In genomic region chr14:69580009-69580577, GRCh38 we compare ENCODE assay signal across 1 cellular context.
TF ChIP-seq lines count a peak whose summit lies in the region.

No MANE protein-coding gene starts in this region.

TF ChIP-seq in HepG2, 621 proteins besides CTCF, POLR2A, EP300 and RAD21 (continued from another document and continues in another):
- TF ChIP-seq ZFY (CRISPR knock-in tag; IDR thresholded peaks at IDR 0.05) = no peak; the same call in 1 of the 2 replicates
- TF ChIP-seq ZNF746 (CRISPR knock-in tag; IDR thresholded peaks at IDR 0.05) = no peak
- peak; percentile 18; the same call in 1 of the 2 replicates for TF ChIP-seq PBX2 (CRISPR knock-in tag; IDR thresholded peaks at IDR 0.05)
- TF ChIP-seq ZNF530 (CRISPR knock-in tag; IDR thresholded peaks at IDR 0.05; ENCODE audit: low read depth) = no peak
- peak; percentile 88 for TF ChIP-seq HNF4A (CRISPR knock-in tag; IDR thresholded peaks at IDR 0.05)
- TF ChIP-seq, protein P1, sequence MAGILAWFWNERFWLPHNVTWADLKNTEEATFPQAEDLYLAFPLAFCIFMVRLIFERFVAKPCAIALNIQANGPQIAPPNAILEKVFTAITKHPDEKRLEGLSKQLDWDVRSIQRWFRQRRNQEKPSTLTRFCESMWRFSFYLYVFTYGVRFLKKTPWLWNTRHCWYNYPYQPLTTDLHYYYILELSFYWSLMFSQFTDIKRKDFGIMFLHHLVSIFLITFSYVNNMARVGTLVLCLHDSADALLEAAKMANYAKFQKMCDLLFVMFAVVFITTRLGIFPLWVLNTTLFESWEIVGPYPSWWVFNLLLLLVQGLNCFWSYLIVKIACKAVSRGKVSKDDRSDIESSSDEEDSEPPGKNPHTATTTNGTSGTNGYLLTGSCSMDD (CRISPR knock-in tag; IDR thresholded peaks at IDR 0.05) = no peak
- TF ChIP-seq, protein P2, sequence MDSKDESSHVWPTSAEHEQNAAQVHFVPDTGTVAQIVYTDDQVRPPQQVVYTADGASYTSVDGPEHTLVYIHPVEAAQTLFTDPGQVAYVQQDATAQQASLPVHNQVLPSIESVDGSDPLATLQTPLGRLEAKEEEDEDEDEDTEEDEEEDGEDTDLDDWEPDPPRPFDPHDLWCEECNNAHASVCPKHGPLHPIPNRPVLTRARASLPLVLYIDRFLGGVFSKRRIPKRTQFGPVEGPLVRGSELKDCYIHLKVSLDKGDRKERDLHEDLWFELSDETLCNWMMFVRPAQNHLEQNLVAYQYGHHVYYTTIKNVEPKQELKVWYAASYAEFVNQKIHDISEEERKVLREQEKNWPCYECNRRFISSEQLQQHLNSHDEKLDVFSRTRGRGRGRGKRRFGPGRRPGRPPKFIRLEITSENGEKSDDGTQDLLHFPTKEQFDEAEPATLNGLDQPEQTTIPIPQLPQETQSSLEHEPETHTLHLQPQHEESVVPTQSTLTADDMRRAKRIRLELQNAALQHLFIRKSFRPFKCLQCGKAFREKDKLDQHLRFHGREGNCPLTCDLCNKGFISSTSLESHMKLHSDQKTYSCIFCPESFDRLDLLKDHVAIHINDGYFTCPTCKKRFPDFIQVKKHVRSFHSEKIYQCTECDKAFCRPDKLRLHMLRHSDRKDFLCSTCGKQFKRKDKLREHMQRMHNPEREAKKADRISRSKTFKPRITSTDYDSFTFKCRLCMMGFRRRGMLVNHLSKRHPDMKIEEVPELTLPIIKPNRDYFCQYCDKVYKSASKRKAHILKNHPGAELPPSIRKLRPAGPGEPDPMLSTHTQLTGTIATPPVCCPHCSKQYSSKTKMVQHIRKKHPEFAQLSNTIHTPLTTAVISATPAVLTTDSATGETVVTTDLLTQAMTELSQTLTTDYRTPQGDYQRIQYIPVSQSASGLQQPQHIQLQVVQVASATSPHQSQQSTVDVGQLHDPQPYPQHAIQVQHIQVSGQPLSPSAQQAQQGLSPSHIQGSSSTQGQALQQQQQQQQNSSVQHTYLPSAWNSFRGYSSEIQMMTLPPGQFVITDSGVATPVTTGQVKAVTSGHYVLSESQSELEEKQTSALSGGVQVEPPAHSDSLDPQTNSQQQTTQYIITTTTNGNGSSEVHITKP (CRISPR knock-in tag; IDR thresholded peaks at IDR 0.05; ENCODE audit: low read depth) = 0 out of 2 replicates have a peak, but pooled peaks have one; percentile 45
- TF ChIP-seq ZNF235 (CRISPR knock-in tag; IDR thresholded peaks at IDR 0.05; ENCODE audit: borderline replicate concordance) = no peak
- TF ChIP-seq SP4 (CRISPR knock-in tag; IDR thresholded peaks at IDR 0.05) = no peak
- TF ChIP-seq BATF2 (CRISPR knock-in tag; IDR thresholded peaks at IDR 0.05) = no peak
- peak; percentile 85 for TF ChIP-seq SKI (IDR thresholded peaks at IDR 0.05; ENCODE audit: partially characterized antibody)
- TF ChIP-seq, protein P3, sequence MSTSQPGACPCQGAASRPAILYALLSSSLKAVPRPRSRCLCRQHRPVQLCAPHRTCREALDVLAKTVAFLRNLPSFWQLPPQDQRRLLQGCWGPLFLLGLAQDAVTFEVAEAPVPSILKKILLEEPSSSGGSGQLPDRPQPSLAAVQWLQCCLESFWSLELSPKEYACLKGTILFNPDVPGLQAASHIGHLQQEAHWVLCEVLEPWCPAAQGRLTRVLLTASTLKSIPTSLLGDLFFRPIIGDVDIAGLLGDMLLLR (CRISPR knock-in tag; IDR thresholded peaks at IDR 0.05) = no peak
- TF ChIP-seq CSRNP2 (CRISPR knock-in tag; conservative IDR thresholded peaks at IDR 0.05; ENCODE audit: low read depth) = no peak
- TF ChIP-seq, protein P4, sequence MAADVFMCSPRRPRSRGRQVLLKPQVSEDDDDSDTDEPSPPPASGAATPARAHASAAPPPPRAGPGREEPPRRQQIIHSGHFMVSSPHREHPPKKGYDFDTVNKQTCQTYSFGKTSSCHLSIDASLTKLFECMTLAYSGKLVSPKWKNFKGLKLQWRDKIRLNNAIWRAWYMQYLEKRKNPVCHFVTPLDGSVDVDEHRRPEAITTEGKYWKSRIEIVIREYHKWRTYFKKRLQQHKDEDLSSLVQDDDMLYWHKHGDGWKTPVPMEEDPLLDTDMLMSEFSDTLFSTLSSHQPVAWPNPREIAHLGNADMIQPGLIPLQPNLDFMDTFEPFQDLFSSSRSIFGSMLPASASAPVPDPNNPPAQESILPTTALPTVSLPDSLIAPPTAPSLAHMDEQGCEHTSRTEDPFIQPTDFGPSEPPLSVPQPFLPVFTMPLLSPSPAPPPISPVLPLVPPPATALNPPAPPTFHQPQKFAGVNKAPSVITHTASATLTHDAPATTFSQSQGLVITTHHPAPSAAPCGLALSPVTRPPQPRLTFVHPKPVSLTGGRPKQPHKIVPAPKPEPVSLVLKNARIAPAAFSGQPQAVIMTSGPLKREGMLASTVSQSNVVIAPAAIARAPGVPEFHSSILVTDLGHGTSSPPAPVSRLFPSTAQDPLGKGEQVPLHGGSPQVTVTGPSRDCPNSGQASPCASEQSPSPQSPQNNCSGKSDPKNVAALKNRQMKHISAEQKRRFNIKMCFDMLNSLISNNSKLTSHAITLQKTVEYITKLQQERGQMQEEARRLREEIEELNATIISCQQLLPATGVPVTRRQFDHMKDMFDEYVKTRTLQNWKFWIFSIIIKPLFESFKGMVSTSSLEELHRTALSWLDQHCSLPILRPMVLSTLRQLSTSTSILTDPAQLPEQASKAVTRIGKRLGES (CRISPR knock-in tag; IDR thresholded peaks at IDR 0.05; ENCODE audit: borderline replicate concordance) = no peak
- no peak for TF ChIP-seq SRF (IDR thresholded peaks at IDR 0.05; ENCODE audit: low read depth, low read length)
- TF ChIP-seq ZNF549 (CRISPR knock-in tag; IDR thresholded peaks at IDR 0.05) = no peak
- TF ChIP-seq, protein P5, sequence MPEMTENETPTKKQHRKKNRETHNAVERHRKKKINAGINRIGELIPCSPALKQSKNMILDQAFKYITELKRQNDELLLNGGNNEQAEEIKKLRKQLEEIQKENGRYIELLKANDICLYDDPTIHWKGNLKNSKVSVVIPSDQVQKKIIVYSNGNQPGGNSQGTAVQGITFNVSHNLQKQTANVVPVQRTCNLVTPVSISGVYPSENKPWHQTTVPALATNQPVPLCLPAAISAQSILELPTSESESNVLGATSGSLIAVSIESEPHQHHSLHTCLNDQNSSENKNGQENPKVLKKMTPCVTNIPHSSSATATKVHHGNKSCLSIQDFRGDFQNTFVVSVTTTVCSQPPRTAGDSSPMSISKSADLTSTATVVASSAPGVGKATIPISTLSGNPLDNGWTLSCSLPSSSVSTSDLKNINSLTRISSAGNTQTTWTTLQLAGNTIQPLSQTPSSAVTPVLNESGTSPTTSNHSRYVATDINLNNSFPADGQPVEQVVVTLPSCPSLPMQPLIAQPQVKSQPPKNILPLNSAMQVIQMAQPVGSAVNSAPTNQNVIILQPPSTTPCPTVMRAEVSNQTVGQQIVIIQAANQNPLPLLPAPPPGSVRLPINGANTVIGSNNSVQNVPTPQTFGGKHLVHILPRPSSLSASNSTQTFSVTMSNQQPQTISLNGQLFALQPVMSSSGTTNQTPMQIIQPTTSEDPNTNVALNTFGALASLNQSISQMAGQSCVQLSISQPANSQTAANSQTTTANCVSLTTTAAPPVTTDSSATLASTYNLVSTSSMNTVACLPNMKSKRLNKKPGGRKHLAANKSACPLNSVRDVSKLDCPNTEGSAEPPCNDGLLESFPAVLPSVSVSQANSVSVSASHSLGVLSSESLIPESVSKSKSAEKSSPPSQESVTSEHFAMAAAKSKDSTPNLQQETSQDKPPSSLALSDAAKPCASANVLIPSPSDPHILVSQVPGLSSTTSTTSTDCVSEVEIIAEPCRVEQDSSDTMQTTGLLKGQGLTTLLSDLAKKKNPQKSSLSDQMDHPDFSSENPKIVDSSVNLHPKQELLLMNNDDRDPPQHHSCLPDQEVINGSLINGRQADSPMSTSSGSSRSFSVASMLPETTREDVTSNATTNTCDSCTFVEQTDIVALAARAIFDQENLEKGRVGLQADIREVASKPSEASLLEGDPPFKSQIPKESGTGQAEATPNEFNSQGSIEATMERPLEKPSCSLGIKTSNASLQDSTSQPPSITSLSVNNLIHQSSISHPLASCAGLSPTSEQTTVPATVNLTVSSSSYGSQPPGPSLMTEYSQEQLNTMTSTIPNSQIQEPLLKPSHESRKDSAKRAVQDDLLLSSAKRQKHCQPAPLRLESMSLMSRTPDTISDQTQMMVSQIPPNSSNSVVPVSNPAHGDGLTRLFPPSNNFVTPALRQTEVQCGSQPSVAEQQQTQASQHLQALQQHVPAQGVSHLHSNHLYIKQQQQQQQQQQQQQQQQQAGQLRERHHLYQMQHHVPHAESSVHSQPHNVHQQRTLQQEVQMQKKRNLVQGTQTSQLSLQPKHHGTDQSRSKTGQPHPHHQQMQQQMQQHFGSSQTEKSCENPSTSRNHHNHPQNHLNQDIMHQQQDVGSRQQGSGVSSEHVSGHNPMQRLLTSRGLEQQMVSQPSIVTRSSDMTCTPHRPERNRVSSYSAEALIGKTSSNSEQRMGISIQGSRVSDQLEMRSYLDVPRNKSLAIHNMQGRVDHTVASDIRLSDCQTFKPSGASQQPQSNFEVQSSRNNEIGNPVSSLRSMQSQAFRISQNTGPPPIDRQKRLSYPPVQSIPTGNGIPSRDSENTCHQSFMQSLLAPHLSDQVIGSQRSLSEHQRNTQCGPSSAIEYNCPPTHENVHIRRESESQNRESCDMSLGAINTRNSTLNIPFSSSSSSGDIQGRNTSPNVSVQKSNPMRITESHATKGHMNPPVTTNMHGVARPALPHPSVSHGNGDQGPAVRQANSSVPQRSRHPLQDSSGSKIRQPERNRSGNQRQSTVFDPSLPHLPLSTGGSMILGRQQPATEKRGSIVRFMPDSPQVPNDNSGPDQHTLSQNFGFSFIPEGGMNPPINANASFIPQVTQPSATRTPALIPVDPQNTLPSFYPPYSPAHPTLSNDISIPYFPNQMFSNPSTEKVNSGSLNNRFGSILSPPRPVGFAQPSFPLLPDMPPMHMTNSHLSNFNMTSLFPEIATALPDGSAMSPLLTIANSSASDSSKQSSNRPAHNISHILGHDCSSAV (CRISPR knock-in tag; IDR thresholded peaks at IDR 0.05; ENCODE audit: borderline replicate concordance) = no peak
- no peak for TF ChIP-seq ZNF180 (CRISPR knock-in tag; IDR thresholded peaks at IDR 0.05; ENCODE audit: borderline replicate concordance, low read depth)
- peak; percentile 42; the same call in 1 of the 2 replicates for TF ChIP-seq FOXJ3 (CRISPR knock-in tag; IDR thresholded peaks at IDR 0.05; ENCODE audit: borderline replicate concordance)
- TF ChIP-seq ZNF263 (CRISPR knock-in tag; IDR thresholded peaks at IDR 0.05) = no peak
- TF ChIP-seq ZFP36L1 (CRISPR knock-in tag; IDR thresholded peaks at IDR 0.05) = no peak
- no peak for TF ChIP-seq MEF2D (CRISPR knock-in tag; IDR thresholded peaks at IDR 0.05)
- no peak for TF ChIP-seq ZNF790 (CRISPR knock-in tag; IDR thresholded peaks at IDR 0.05; ENCODE audit: borderline replicate concordance)
- TF ChIP-seq ZBTB20 (CRISPR knock-in tag; IDR thresholded peaks at IDR 0.05; ENCODE audit: borderline replicate concordance, low read depth) = 0 out of 2 replicates have a peak, but pooled peaks have one; percentile 34
- TF ChIP-seq MAFF (IDR thresholded peaks at IDR 0.05; ENCODE audit: low read depth, low read length) = peak; percentile 40
- no peak for TF ChIP-seq ZNF619 (CRISPR knock-in tag; IDR thresholded peaks at IDR 0.05)
- TF ChIP-seq HNRNPH1 (optimal IDR thresholded peaks at IDR 0.05; ENCODE audit: low read depth, low read length) = no peak
- TF ChIP-seq ZNF552 (CRISPR knock-in tag; IDR thresholded peaks at IDR 0.05; ENCODE audit: borderline replicate concordance) = no peak
- peak; percentile 58; the same call in 1 of the 2 replicates for TF ChIP-seq IRF2 (CRISPR knock-in tag; IDR thresholded peaks at IDR 0.05)
- peak; percentile 99 for TF ChIP-seq CEBPB (IDR thresholded peaks at IDR 0.05; ENCODE audit: borderline replicate concordance, low read depth, low read length)
- no peak for TF ChIP-seq GZF1 (CRISPR knock-in tag; IDR thresholded peaks at IDR 0.05)
